In genomic region chr1:206004821-206005220, GRCh38 we compare ENCODE assay signal across 16 cellular contexts. TPM values are rescaled to one million over a fixed set of nuclear protein-coding genes. Genes with fewer than 3 reads are reported as not detected.
DNase-seq lines count a peak whose midpoint lies in the region; ATAC-seq lines count a peak whose summit lies in the region.
"Had no signal": no experiment of that assay in that cellular context is flagged by ENCODE, and none has a peak within 500 bp of the region (broad histone marks: within the 10 kb centered on the region; RNA-seq: fewer than 3 reads in every experiment).

No MANE protein-coding gene starts in this region.

- H3K36me3 ChIP-seq in neuronal stem cell (replicated peaks in 1 of 2; ENCODE audit: control insufficient read depth in 2 of 2, insufficient read depth in 2 of 2, low read length in 2 of 2), result peaks cover 0 to 2% of the 10 kb centered on the region in 2 donors

- DNase-seq in NCI-H1694 (lab: John Stamatoyannopoulos, UW) (peak; percentile 31), NCI-H1694 treated with DMSO at 0.1 percent for 48 hours (lab: John Stamatoyannopoulos, UW) (no peak), NCI-H1092 treated with DMSO at 0.1 percent for 48 hours (lab: John Stamatoyannopoulos, UW) (peak; percentile 12), epithelial cell of prostate (ENCODE audit: low read depth, low spot score) (peak; percentile 68), neuronal stem cell (ENCODE audit: low spot score) (no peak), T-helper 1 cell (no peak)
- DNase-seq in activated CD4-positive, alpha-beta T cell treated with anti-CD3 and anti-CD28 coated beads for 36 hours, result no peak
- no peak for DNase-seq in activated CD4-positive, alpha-beta T cell treated with anti-CD3 and anti-CD28 coated beads for 4 hours
- DNase-seq: ACHN; activated naive CD4-positive, alpha-beta T cell treated with anti-CD3 and anti-CD28 coated beads for 36 hours; caudate nucleus; KG1; NCI-H1930; SK-N-SH had no signal

- no peak overlapping the region for H2AFZ ChIP-seq in neuronal stem cell (ENCODE audit: low read length)

- H3K4me2 ChIP-seq in neuronal stem cell (ENCODE audit: insufficient read depth, low read length, poor library complexity, severe bottlenecking), result no peak overlapping the region
- H3K4me2 ChIP-seq: SK-N-SH had no signal

- WGBS in neuronal stem cell (ENCODE audit: extremely low coverage in 2 of 2, insufficient read length in 2 of 2, insufficient replicate concordance in 1 of 2), 2 donors, result no CpG with 5 or more reads among the region's 12 CpGs

- no peak for ATAC-seq in activated CD4-positive, alpha-beta T cell treated with anti-CD3 and anti-CD28 coated beads for 36 hours
- ATAC-seq: CD8-positive, alpha-beta T cell had no signal

- H3K36me3 Mint-ChIP-seq in activated CD4-positive, alpha-beta T cell treated with anti-CD3 and anti-CD28 coated beads for 36 hours (ENCODE audit: low read depth), result no peaks in the 10 kb centered on the region
- H3K36me3 Mint-ChIP-seq: CD8-positive, alpha-beta T cell had no signal

- H3K4me3 ChIP-seq in neuronal stem cell (ENCODE audit: low read length in 2 of 2), result peak overlapping the region in 1 of 2 donors; percentile 56

- intact Hi-C loops in activated CD4-positive, alpha-beta T cell treated with anti-CD3 and anti-CD28 coated beads for 36 hours (cut with DNase I, micrococcal nuclease), result no loop called here

- peaks cover 0 to 8% (median 0%) of the 10 kb centered on the region in 3 experiments for H3K27me3 ChIP-seq in neuronal stem cell (ENCODE audit: control insufficient read depth in 3 of 3, insufficient read depth in 3 of 3, low read depth in 1 of 3, low read length in 3 of 3)

- H3K79me1 ChIP-seq in neuronal stem cell (ENCODE audit: low read depth, low read length), result peaks cover 8% of the 10 kb centered on the region

- H3K18ac ChIP-seq in neuronal stem cell (ENCODE audit: low read length), result no peak overlapping the region

- peaks cover 34% of the 10 kb centered on the region for H3K4me1 Mint-ChIP-seq in activated CD4-positive, alpha-beta T cell treated with anti-CD3 and anti-CD28 coated beads for 36 hours

- H2AK5ac ChIP-seq in neuronal stem cell (ENCODE audit: low read depth, low read length), result no peak overlapping the region

- no peaks in the 10 kb centered on the region for H3K9me3 Mint-ChIP-seq in activated CD4-positive, alpha-beta T cell treated with anti-CD3 and anti-CD28 coated beads for 36 hours (ENCODE audit: low read depth)
- H3K9me3 Mint-ChIP-seq: activated naive CD4-positive, alpha-beta T cell treated with anti-CD3 and anti-CD28 coated beads for 36 hours; CD8-positive, alpha-beta T cell had no signal

- no peak overlapping the region for H3K4ac ChIP-seq in neuronal stem cell (ENCODE audit: low read length)

- no peak overlapping the region for H2BK5ac ChIP-seq in neuronal stem cell (ENCODE audit: low read length)

- peak overlapping the region; percentile 11 for H3K23ac ChIP-seq in neuronal stem cell (ENCODE audit: low read depth, low read length, poor library complexity)

- H3K27ac Mint-ChIP-seq in activated CD4-positive, alpha-beta T cell treated with anti-CD3 and anti-CD28 coated beads for 36 hours, result no peak overlapping the region
- H3K27ac Mint-ChIP-seq: activated naive CD4-positive, alpha-beta T cell treated with anti-CD3 and anti-CD28 coated beads for 36 hours; CD8-positive, alpha-beta T cell had no signal

- H2BK12ac ChIP-seq in neuronal stem cell (ENCODE audit: low read length), result no peak overlapping the region

- H3K4me3 Mint-ChIP-seq in activated CD4-positive, alpha-beta T cell treated with anti-CD3 and anti-CD28 coated beads for 36 hours, result no peak overlapping the region
- H3K4me3 Mint-ChIP-seq: activated naive CD4-positive, alpha-beta T cell treated with anti-CD3 and anti-CD28 coated beads for 36 hours; CD8-positive, alpha-beta T cell had no signal

- H3K9me3 ChIP-seq in neuronal stem cell (replicated peaks in 1 of 2; ENCODE audit: control insufficient read depth in 2 of 2, insufficient read depth in 1 of 2, low read depth in 1 of 2, low read length in 2 of 2), result peaks cover 0 to 3% of the 10 kb centered on the region in 2 donors
- H3K9me3 ChIP-seq: SK-N-SH had no signal

- no peak overlapping the region for H2BK15ac ChIP-seq in neuronal stem cell (ENCODE audit: low read length)

- no peak overlapping the region for H4K91ac ChIP-seq in neuronal stem cell (ENCODE audit: low read depth, low read length, poor library complexity)

- CTCF ChIA-PET in activated CD4-positive, alpha-beta T cell treated with anti-CD3 and anti-CD28 coated beads for 36 hours (lab: Charles Lee), result no interaction called here

- H3K27ac ChIP-seq in epithelial cell of prostate, result peak overlapping the region; percentile 86
- no peak overlapping the region for H3K27ac ChIP-seq in neuronal stem cell (replicated peaks; ENCODE audit: low read length)

- H3K9ac ChIP-seq in neuronal stem cell (ENCODE audit: low read depth, low read length, poor library complexity), result peak overlapping the region; percentile 51
- H3K9ac ChIP-seq: SK-N-SH had no signal

- no peak overlapping the region for H4K8ac ChIP-seq in neuronal stem cell (ENCODE audit: low read depth, low read length)

- POLR2A ChIA-PET in activated CD4-positive, alpha-beta T cell treated with anti-CD3 and anti-CD28 coated beads for 36 hours (lab: Charles Lee), result no interaction called here

- no peak overlapping the region for H2BK120ac ChIP-seq in neuronal stem cell (ENCODE audit: low read depth, low read length)

- peaks cover 12% of the 10 kb centered on the region for H3K27me3 Mint-ChIP-seq in activated CD4-positive, alpha-beta T cell treated with anti-CD3 and anti-CD28 coated beads for 36 hours

- H3K14ac ChIP-seq in neuronal stem cell (ENCODE audit: low read length), result peak overlapping the region; percentile 25

- peaks cover 0 to 9% of the 10 kb centered on the region in 2 donors for H3K4me1 ChIP-seq in neuronal stem cell (ENCODE audit: control insufficient read depth in 2 of 2, insufficient read depth in 1 of 2, low read depth in 1 of 2, low read length in 2 of 2)

RNA-seq across cellular contexts. Expression of gene RAB7B, which starts 1.6 kb away (rescaled TPM):
- 0.26 TPM for polyA plus RNA-seq in neuronal stem cell (2013, experiment 1 of 2)
- 0.35 TPM for polyA plus RNA-seq in neuronal stem cell (2013, experiment 2 of 2)
- total RNA-seq in activated CD4-positive, alpha-beta T cell treated with anti-CD3 and anti-CD28 coated beads for 36 hours, result not detected
- total RNA-seq: activated naive CD4-positive, alpha-beta T cell treated with anti-CD3 and anti-CD28 coated beads for 36 hours; CD8-positive, alpha-beta T cell; endothelial cell of umbilical vein had no signal

RNA-seq across cellular contexts. Expression of gene CTSE, which starts 18.9 kb away (rescaled TPM):
- not detected for polyA plus RNA-seq in neuronal stem cell (2013, experiment 1 of 2)
- polyA plus RNA-seq in neuronal stem cell (2013, experiment 2 of 2), result not detected
- total RNA-seq in activated CD4-positive, alpha-beta T cell treated with anti-CD3 and anti-CD28 coated beads for 36 hours, result not detected
- total RNA-seq: activated naive CD4-positive, alpha-beta T cell treated with anti-CD3 and anti-CD28 coated beads for 36 hours; CD8-positive, alpha-beta T cell; endothelial cell of umbilical vein had no signal
- polyA plus RNA-seq: SK-N-SH had no signal

RNA-seq across cellular contexts. Expression of gene RHEX, which starts 48.2 kb away (rescaled TPM):
- not detected for polyA plus RNA-seq in neuronal stem cell (2013, experiment 1 of 2)
- polyA plus RNA-seq in neuronal stem cell (2013, experiment 2 of 2), result not detected
- not detected for total RNA-seq in activated CD4-positive, alpha-beta T cell treated with anti-CD3 and anti-CD28 coated beads for 36 hours
- total RNA-seq: activated naive CD4-positive, alpha-beta T cell treated with anti-CD3 and anti-CD28 coated beads for 36 hours; CD8-positive, alpha-beta T cell; endothelial cell of umbilical vein had no signal
- polyA plus RNA-seq: endothelial cell of umbilical vein, SK-N-SH had no signal

Comparison
In these comparisons a context has a peak if more than half of its experiments do, and no peak if none do; other contexts are left out.
1. DNase-seq: peak in NCI-H1694 (single experiment), NCI-H1092 treated with DMSO at 0.1 percent for 48 hours (single experiment) and epithelial cell of prostate (single experiment); none in NCI-H1694 treated with DMSO at 0.1 percent for 48 hours (single experiment), neuronal stem cell (single experiment), T-helper 1 cell (0 of 5), activated CD4-positive, alpha-beta T cell treated with anti-CD3 and anti-CD28 coated beads for 36 hours (single experiment) and activated CD4-positive, alpha-beta T cell treated with anti-CD3 and anti-CD28 coated beads for 4 hours (0 of 2).